10 cellular contexts compared by ENCODE assay signal in the genomic region with DNA sequence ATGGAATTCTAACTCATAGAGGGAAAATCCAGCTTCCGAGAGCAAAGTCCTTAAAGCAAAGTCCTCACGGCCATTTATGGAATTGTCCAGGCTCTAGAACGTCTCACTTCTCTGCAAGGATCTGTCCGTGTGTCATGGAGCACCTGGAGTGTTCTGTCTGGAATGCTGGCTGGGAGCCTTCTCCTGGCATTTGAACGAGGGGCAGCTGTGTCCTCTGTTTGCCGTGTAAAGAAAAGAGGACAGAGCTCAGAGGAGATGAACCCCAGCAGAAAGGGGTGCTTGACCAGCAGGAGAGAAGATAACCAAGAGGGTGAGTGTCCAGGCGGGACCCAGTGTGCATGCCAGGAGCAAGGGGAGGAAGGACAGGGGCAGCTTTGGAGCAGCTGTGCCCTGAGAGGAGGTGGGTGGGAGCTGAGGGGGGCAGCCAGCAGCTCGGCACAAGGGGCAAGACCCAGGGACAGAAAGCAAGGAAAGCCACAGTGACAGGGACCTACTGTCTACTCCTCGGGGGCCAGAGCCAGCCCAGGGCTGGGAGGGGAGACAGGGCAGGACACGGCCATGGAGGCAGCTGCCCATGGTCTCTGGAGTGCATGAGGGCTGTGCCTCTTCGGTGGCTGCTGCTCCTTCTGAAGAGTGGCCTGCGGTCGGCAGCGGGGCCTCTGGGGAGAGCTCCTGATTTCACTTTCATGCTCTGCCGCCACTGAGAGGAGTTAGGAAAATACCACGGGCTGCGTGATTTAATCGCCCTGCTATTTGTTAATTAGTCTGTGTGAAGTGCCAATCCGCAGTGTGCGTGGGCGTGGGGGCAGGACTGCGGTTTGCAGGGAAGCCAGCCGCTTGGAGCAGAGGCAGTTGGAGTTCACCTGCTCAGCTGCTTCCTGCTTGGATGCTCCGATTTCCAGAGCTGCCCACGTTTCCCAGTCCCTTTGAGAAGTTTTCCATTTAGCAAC.
DNase-seq lines count a peak whose midpoint lies in the region; ATAC-seq and TF ChIP-seq lines count a peak whose summit lies in the region.
"Had no signal": no experiment of that assay in that cellular context is flagged by ENCODE, and none has a peak within 500 bp of the region (broad histone marks: within the 10 kb centered on the region; RNA-seq: fewer than 3 reads in every experiment).

No MANE protein-coding gene starts in this region.

- H3K27me3 ChIP-seq in lung (ENCODE audit: control insufficient read depth, insufficient read depth), result no peaks in the 10 kb centered on the region
- H3K27me3 ChIP-seq in WERI-Rb-1 (ENCODE audit: insufficient read depth, low read depth, severe bottlenecking), result peaks cover 83% of the 10 kb centered on the region
- H3K27me3 ChIP-seq: ascending aorta had no signal

- peak; percentile 80 for DNase-seq in A172 (ENCODE audit: low spot score)
- DNase-seq in M059J (ENCODE audit: low read depth), result peak; percentile 83
- DNase-seq in activated naive CD8-positive, alpha-beta T cell treated with anti-CD3 and anti-CD28 coated beads, Interleukin-2, amount 10 ng/mL, durations not matched to agents 7 days and 5 days, result no peak
- DNase-seq in lung (ENCODE audit: low spot score), result peak; percentile 77
- DNase-seq in WERI-Rb-1, result no peak
- no peak for DNase-seq in HuH-7 (ENCODE audit: low spot score)
- DNase-seq: DND-41 had no signal

- H3K27ac Mint-ChIP-seq in activated naive CD8-positive, alpha-beta T cell treated with anti-CD3 and anti-CD28 coated beads, Interleukin-2, amount 10 ng/mL, durations not matched to agents 7 days and 5 days, result no peak overlapping the region

- TF ChIP-seq CTCF in lung (IDR thresholded peaks at IDR 0.05; ENCODE audit: control extremely low read depth, extremely low read depth) (no peak), WERI-Rb-1 (IDR thresholded peaks at IDR 0.05; ENCODE audit: low read depth, low read length) (no peak)

- H3K4me3 Mint-ChIP-seq in activated naive CD8-positive, alpha-beta T cell treated with anti-CD3 and anti-CD28 coated beads, Interleukin-2, amount 10 ng/mL, durations not matched to agents 7 days and 5 days, result peak overlapping the region; percentile 1

- ATAC-seq in activated naive CD8-positive, alpha-beta T cell treated with anti-CD3 and anti-CD28 coated beads, Interleukin-2, amount 10 ng/mL, durations not matched to agents 7 days and 5 days (ENCODE audit: low read depth), result no peak
- ATAC-seq in lung (ENCODE audit: insufficient read depth, low FRiP score), result peak; percentile 50
- ATAC-seq in GM21717 (IDR thresholded peaks at IDR 0.05; ENCODE audit: unreplicated experiment), result no peak
- no peak for ATAC-seq in GM21360 (IDR thresholded peaks at IDR 0.05; ENCODE audit: unreplicated experiment)

- 53 to 71% methylated on average over 25 of the region's 25 CpGs for WGBS in lung, 2 donors

- H3K9me3 Mint-ChIP-seq in activated naive CD8-positive, alpha-beta T cell treated with anti-CD3 and anti-CD28 coated beads, Interleukin-2, amount 10 ng/mL, durations not matched to agents 7 days and 5 days, result no peaks in the 10 kb centered on the region

- H3K9me3 ChIP-seq in lung (ENCODE audit: control insufficient read depth in 2 of 2, insufficient read depth in 1 of 2, low read length in 1 of 2) (no peaks in the 10 kb centered on the region), WERI-Rb-1 (ENCODE audit: severe bottlenecking) (peaks cover 9% of the 10 kb centered on the region)
- H3K9me3 ChIP-seq: ascending aorta had no signal

- peaks cover 2% of the 10 kb centered on the region for H3K36me3 Mint-ChIP-seq in activated naive CD8-positive, alpha-beta T cell treated with anti-CD3 and anti-CD28 coated beads, Interleukin-2, amount 10 ng/mL, durations not matched to agents 7 days and 5 days

- POLR2A ChIA-PET in activated naive CD8-positive, alpha-beta T cell treated with anti-CD3 and anti-CD28 coated beads, Interleukin-2, amount 10 ng/mL, durations not matched to agents 7 days and 5 days (lab: Charles Lee), result interaction anchor here (1.2 kb wide), 1 partner anchor 36 kb away, joined by 3 read pairs; no protein-coding TSS in a partner anchor

- peaks cover 9% of the 10 kb centered on the region for H3K27me3 Mint-ChIP-seq in activated naive CD8-positive, alpha-beta T cell treated with anti-CD3 and anti-CD28 coated beads, Interleukin-2, amount 10 ng/mL, durations not matched to agents 7 days and 5 days

- H3K4me3 ChIP-seq in lung (no peak overlapping the region), WERI-Rb-1 (ENCODE audit: low read depth, low read length) (no peak overlapping the region)
- H3K4me3 ChIP-seq: ascending aorta had no signal

- H3K27ac ChIP-seq in lung (ENCODE audit: low read depth in 1 of 2, low read length in 1 of 2) (peak overlapping the region in 1 of 2 donors; percentile 15), WERI-Rb-1 (no peak overlapping the region)
- H3K27ac ChIP-seq: ascending aorta had no signal

- H3K4me1 ChIP-seq in lung (ENCODE audit: control insufficient read depth in 2 of 2, insufficient read depth in 2 of 2, low read length in 2 of 2), result no peaks in the 10 kb centered on the region
- H3K4me1 ChIP-seq: ascending aorta had no signal

- H3K4me1 Mint-ChIP-seq in activated naive CD8-positive, alpha-beta T cell treated with anti-CD3 and anti-CD28 coated beads, Interleukin-2, amount 10 ng/mL, durations not matched to agents 7 days and 5 days, result peaks cover 25% of the 10 kb centered on the region

- H3K36me3 ChIP-seq in lung (ENCODE audit: control insufficient read depth in 2 of 2, insufficient read depth in 2 of 2, low read length in 2 of 2) (no peaks in the 10 kb centered on the region), WERI-Rb-1 (no peaks in the 10 kb centered on the region)
- H3K36me3 ChIP-seq: ascending aorta had no signal

Comparison
In these comparisons a context has a peak if more than half of its experiments do, and no peak if none do; other contexts are left out.
1. DNase-seq: peak in A172 (single experiment), M059J (single experiment) and lung (single experiment); none in activated naive CD8-positive, alpha-beta T cell treated with anti-CD3 and anti-CD28 coated beads, Interleukin-2, amount 10 ng/mL, durations not matched to agents 7 days and 5 days (single experiment), WERI-Rb-1 (single experiment) and HuH-7 (single experiment).